30 cellular contexts compared by ENCODE assay signal in genomic region chr1:64263856-64264255, GRCh38.
"Had no signal": no experiment of that assay in that cellular context is flagged by ENCODE, and none has a peak within 500 bp of the region (broad histone marks: within the 10 kb centered on the region; RNA-seq: fewer than 3 reads in every experiment).

No MANE protein-coding gene starts in this region.

- DNase-seq: activated CD4-positive, alpha-beta memory T cell treated with anti-CD3 and anti-CD28 coated beads, Interleukin-2, amount 10 ng/mL, durations not matched to agents 7 days and 5 days; activated CD4-positive, alpha-beta T cell treated with anti-CD3 and anti-CD28 coated beads for 1 hour; activated CD4-positive, alpha-beta T cell treated with anti-CD3 and anti-CD28 coated beads, Interleukin-2, amount 10 ng/mL, durations not matched to agents 7 days and 5 days; activated naive CD8-positive, alpha-beta T cell treated with anti-CD3 and anti-CD28 coated beads, Interleukin-2, amount 50 U/mL, for 24 hours; activated T-cell treated with anti-CD3 and anti-CD28 coated beads, Interleukin-2, amount 50 U/mL, for 4 hours; cerebellar nuclear complex; colonic mucosa; dorsolateral prefrontal cortex; effector memory CD4-positive, alpha-beta T cell; head of caudate nucleus; hypothalamus; immature natural killer cell; mucosa of descending colon; ovary; right lobe of liver; SK-N-SH; stimulated activated CD4-positive, alpha-beta T cell treated with anti-CD3 and anti-CD28 coated beads, Interleukin-4, amount 100 ng/mL, for 4 hours; stimulated activated CD8-positive, alpha-beta memory T cell treated with anti-CD3 and anti-CD28 coated beads, Interleukin-4, amount 100 ng/mL, for 48 hours; stimulated activated naive CD8-positive, alpha-beta T cell treated with anti-CD3 and anti-CD28 coated beads, Interleukin-15, amount 100 ng/mL, for 72 hours; T-helper 2 cell; tibial artery; upper lobe of right lung had no signal

- H3K4me3 ChIP-seq: colonic mucosa, dorsolateral prefrontal cortex, lung, mucosa of descending colon, ovary, right lobe of liver, skin epidermis, tibial artery, upper lobe of right lung had no signal

- H3K36me3 ChIP-seq: colonic mucosa, neutrophil, ovary, right lobe of liver, tibial artery, upper lobe of right lung had no signal

- H3K27ac Mint-ChIP-seq: activated CD4-positive, alpha-beta memory T cell treated with anti-CD3 and anti-CD28 coated beads, Interleukin-2, amount 10 ng/mL, durations not matched to agents 7 days and 5 days; activated CD4-positive, alpha-beta T cell treated with anti-CD3 and anti-CD28 coated beads, Interleukin-2, amount 10 ng/mL, durations not matched to agents 7 days and 5 days; activated naive CD4-positive, alpha-beta T cell treated with anti-CD3 and anti-CD28 coated beads, Interleukin-2, amount 50 U/mL, for 24 hours; activated naive CD8-positive, alpha-beta T cell treated with anti-CD3 and anti-CD28 coated beads, Interleukin-2, amount 50 U/mL, for 24 hours; activated T-helper 2 cell treated with anti-CD3 and anti-CD28 coated beads, Interferon-gamma antibody, Interleukin-2, Interleukin-4, amounts not matched to agents 10 μg/mL and 5 μg/mL and 100 μg/mL, durations not matched to agents 14 hours and 24 hours and 36 hours; immature natural killer cell; natural killer cell treated with Interleukin-12 subunit alpha and Interleukin-12 subunit beta and Interleukin-15 and Interleukin-18, amount 100 ng/mL, for 72 hours; progenitor cell of endocrine pancreas; stimulated activated memory B cell treated with anti-CD40 and anti-IgM and Interleukin-4, amounts not matched to agents 10 μg/mL and 1 μg/mL and 100 μg/mL, for 72 hours; stimulated activated naive CD8-positive, alpha-beta T cell treated with anti-CD3 and anti-CD28 coated beads, Interleukin-15, amount 100 ng/mL, for 72 hours had no signal

- H3K27ac ChIP-seq: colonic mucosa, dorsolateral prefrontal cortex, neutrophil, ovary, right lobe of liver, tibial artery, upper lobe of right lung had no signal

- H3K9me3 Mint-ChIP-seq: activated CD4-positive, alpha-beta memory T cell treated with anti-CD3 and anti-CD28 coated beads, Interleukin-2, amount 10 ng/mL, durations not matched to agents 7 days and 5 days; activated CD4-positive, alpha-beta T cell treated with anti-CD3 and anti-CD28 coated beads, Interleukin-2, amount 10 ng/mL, durations not matched to agents 7 days and 5 days; activated naive CD4-positive, alpha-beta T cell treated with anti-CD3 and anti-CD28 coated beads, Interleukin-2, amount 50 U/mL, for 24 hours; activated naive CD8-positive, alpha-beta T cell treated with anti-CD3 and anti-CD28 coated beads, Interleukin-2, amount 50 U/mL, for 24 hours; activated T-cell treated with anti-CD3 and anti-CD28 coated beads, Interleukin-2, amount 50 U/mL, for 4 hours; activated T-helper 2 cell treated with anti-CD3 and anti-CD28 coated beads, Interferon-gamma antibody, Interleukin-2, Interleukin-4, amounts not matched to agents 10 μg/mL and 5 μg/mL and 100 μg/mL, durations not matched to agents 14 hours and 24 hours and 36 hours; immature natural killer cell; natural killer cell treated with Interleukin-12 subunit alpha and Interleukin-12 subunit beta and Interleukin-15 and Interleukin-18, amount 100 ng/mL, for 72 hours; stimulated activated memory B cell treated with anti-CD40 and anti-IgM and Interleukin-4, amounts not matched to agents 10 μg/mL and 1 μg/mL and 100 μg/mL, for 72 hours; stimulated activated naive CD8-positive, alpha-beta T cell treated with anti-CD3 and anti-CD28 coated beads, Interleukin-15, amount 100 ng/mL, for 72 hours had no signal

- H3K4me1 ChIP-seq: colonic mucosa, right lobe of liver, upper lobe of right lung had no signal

- H3K9me3 ChIP-seq: colonic mucosa, mucosa of descending colon, neutrophil, ovary, right lobe of liver, SK-N-SH, tibial artery, upper lobe of right lung had no signal

- H3K4me1 Mint-ChIP-seq: activated CD4-positive, alpha-beta memory T cell treated with anti-CD3 and anti-CD28 coated beads, Interleukin-2, amount 10 ng/mL, durations not matched to agents 7 days and 5 days; activated CD4-positive, alpha-beta T cell treated with anti-CD3 and anti-CD28 coated beads, Interleukin-2, amount 10 ng/mL, durations not matched to agents 7 days and 5 days; activated naive CD4-positive, alpha-beta T cell treated with anti-CD3 and anti-CD28 coated beads, Interleukin-2, amount 50 U/mL, for 24 hours; activated naive CD8-positive, alpha-beta T cell treated with anti-CD3 and anti-CD28 coated beads, Interleukin-2, amount 50 U/mL, for 24 hours; immature natural killer cell; stimulated activated memory B cell treated with anti-CD40 and anti-IgM and Interleukin-4, amounts not matched to agents 10 μg/mL and 1 μg/mL and 100 μg/mL, for 72 hours; stimulated activated naive CD8-positive, alpha-beta T cell treated with anti-CD3 and anti-CD28 coated beads, Interleukin-15, amount 100 ng/mL, for 72 hours had no signal

- H3K4me3 Mint-ChIP-seq: activated CD4-positive, alpha-beta memory T cell treated with anti-CD3 and anti-CD28 coated beads, Interleukin-2, amount 10 ng/mL, durations not matched to agents 7 days and 5 days; activated CD4-positive, alpha-beta T cell treated with anti-CD3 and anti-CD28 coated beads, Interleukin-2, amount 10 ng/mL, durations not matched to agents 7 days and 5 days; activated naive CD4-positive, alpha-beta T cell treated with anti-CD3 and anti-CD28 coated beads, Interleukin-2, amount 50 U/mL, for 24 hours; activated naive CD8-positive, alpha-beta T cell treated with anti-CD3 and anti-CD28 coated beads, Interleukin-2, amount 50 U/mL, for 24 hours; activated T-cell treated with anti-CD3 and anti-CD28 coated beads, Interleukin-2, amount 50 U/mL, for 4 hours; immature natural killer cell; natural killer cell treated with Interleukin-12 subunit alpha and Interleukin-12 subunit beta and Interleukin-15 and Interleukin-18, amount 100 ng/mL, for 72 hours; stimulated activated memory B cell treated with anti-CD40 and anti-IgM and Interleukin-4, amounts not matched to agents 10 μg/mL and 1 μg/mL and 100 μg/mL, for 72 hours; stimulated activated naive CD8-positive, alpha-beta T cell treated with anti-CD3 and anti-CD28 coated beads, Interleukin-15, amount 100 ng/mL, for 72 hours had no signal

- H3K27me3 ChIP-seq: colonic mucosa, ovary, right lobe of liver had no signal

- H3K36me3 Mint-ChIP-seq: activated naive CD4-positive, alpha-beta T cell treated with anti-CD3 and anti-CD28 coated beads, Interleukin-2, amount 50 U/mL, for 24 hours; immature natural killer cell; natural killer cell treated with Interleukin-12 subunit alpha and Interleukin-12 subunit beta and Interleukin-15 and Interleukin-18, amount 100 ng/mL, for 72 hours; stimulated activated memory B cell treated with anti-CD40 and anti-IgM and Interleukin-4, amounts not matched to agents 10 μg/mL and 1 μg/mL and 100 μg/mL, for 72 hours had no signal
